27 cellular contexts compared by ENCODE assay signal in genomic region chr16:48184681-48185080, GRCh38. TPM values are rescaled to one million over a fixed set of nuclear protein-coding genes. Genes with fewer than 3 reads are reported as not detected.
DNase-seq lines count a peak whose midpoint lies in the region; ATAC-seq and TF ChIP-seq lines count a peak whose summit lies in the region.
"Had no signal": no experiment of that assay in that cellular context is flagged by ENCODE, and none has a peak within 500 bp of the region (broad histone marks: within the 10 kb centered on the region; RNA-seq: fewer than 3 reads in every experiment).

No MANE protein-coding gene starts in this region.

- H3K4me3 Mint-ChIP-seq in stimulated activated effector memory CD8-positive, alpha-beta T cell treated with anti-CD3 and anti-CD28 coated beads, Interleukin-12 subunit alpha, Interleukin-12 subunit beta, amount 100 ng/mL, for 72 hours, result no peak overlapping the region
- H3K4me3 Mint-ChIP-seq: CD4-positive, alpha-beta memory T cell had no signal

- no peak for TF ChIP-seq CTCF in RWPE1 (conservative IDR thresholded peaks at IDR 0.05; ENCODE audit: low read depth)
- TF ChIP-seq CTCF in stomach (IDR thresholded peaks at IDR 0.05), result no peak

- DNase-seq in NCI-H82 (lab: John Stamatoyannopoulos, UW) (peak; percentile 24), NCI-H82 treated with DMSO at 0.1 percent for 48 hours (lab: John Stamatoyannopoulos, UW; ENCODE audit: unreplicated experiment) (no peak), RWPE1 (ENCODE audit: low spot score) (peak; percentile 27), RKO (ENCODE audit: low spot score) (no peak), stomach (no peak), NCI-H2227 treated with DMSO at 0.1 percent for 48 hours (lab: John Stamatoyannopoulos, UW) (no peak)
- DNase-seq in stimulated activated effector memory CD8-positive, alpha-beta T cell treated with anti-CD3 and anti-CD28 coated beads, Interleukin-12 subunit alpha, Interleukin-12 subunit beta, amount 100 ng/mL, for 72 hours (ENCODE audit: low spot score in 2 of 2), result no peak
- DNase-seq: ACHN; Caco-2; CD4-positive, alpha-beta memory T cell; DMS 273 treated with DMSO at 0.1 percent for 48 hours; DND-41; GOT3; HCEC 1CT; IMR-90; NCI-H1417; NCI-H187; NCI-H69; PC-9 had no signal

- TF ChIP-seq POLR2A in stomach (IDR thresholded peaks at IDR 0.05), result no peak

- POLR2A ChIA-PET in RWPE1 (lab: Yijun Ruan, JAX; ENCODE audit: low non-redundant PET), result no interaction called here

- no peaks in the 10 kb centered on the region for H3K36me3 ChIP-seq in stomach
- H3K36me3 ChIP-seq: BLaER1 treated with 17β-estradiol and CSF1 and Interleukin-3, amounts not matched to agents 10 nM and 100 nM had no signal

- no peaks in the 10 kb centered on the region for H3K9me3 ChIP-seq in stomach
- H3K9me3 ChIP-seq: Caco-2 had no signal

- no peaks in the 10 kb centered on the region for H3K4me1 ChIP-seq in stomach
- H3K4me1 ChIP-seq: Caco-2 had no signal

- ATAC-seq in esophagus mucosa, result peak; percentile 71
- peak; percentile 27 for ATAC-seq in stimulated activated effector memory CD8-positive, alpha-beta T cell treated with anti-CD3 and anti-CD28 coated beads, Interleukin-12 subunit alpha, Interleukin-12 subunit beta, amount 100 ng/mL, for 72 hours

- no peaks in the 10 kb centered on the region for H3K36me3 Mint-ChIP-seq in stimulated activated effector memory CD8-positive, alpha-beta T cell treated with anti-CD3 and anti-CD28 coated beads, Interleukin-12 subunit alpha, Interleukin-12 subunit beta, amount 100 ng/mL, for 72 hours
- H3K36me3 Mint-ChIP-seq: CD4-positive, alpha-beta memory T cell had no signal

- WGBS in stomach, 5 donors, result 77 to 89% (median 87%) methylated on average over 6 of the region's 6 CpGs

- H3K27ac ChIP-seq in RWPE1, result no peak overlapping the region
- no peak overlapping the region for H3K27ac ChIP-seq in stomach
- H3K27ac ChIP-seq: 22Rv1; BLaER1 treated with 17β-estradiol and CSF1 and Interleukin-3, amounts not matched to agents 10 nM and 100 nM; KMS-11; PC-9 had no signal

- TF ChIP-seq EP300 in stomach (IDR thresholded peaks at IDR 0.05), result no peak

- H3K27ac Mint-ChIP-seq in stimulated activated effector memory CD8-positive, alpha-beta T cell treated with anti-CD3 and anti-CD28 coated beads, Interleukin-12 subunit alpha, Interleukin-12 subunit beta, amount 100 ng/mL, for 72 hours, result no peak overlapping the region
- H3K27ac Mint-ChIP-seq: CD4-positive, alpha-beta memory T cell had no signal

- no peak overlapping the region for H3K4me3 ChIP-seq in stomach
- H3K4me3 ChIP-seq: BLaER1 treated with 17β-estradiol and CSF1 and Interleukin-3, amounts not matched to agents 10 nM and 100 nM; PC-9 had no signal

- no peaks in the 10 kb centered on the region for H3K27me3 ChIP-seq in stomach
- H3K27me3 ChIP-seq: BLaER1 treated with 17β-estradiol and CSF1 and Interleukin-3, amounts not matched to agents 10 nM and 100 nM had no signal

- intact Hi-C loops in stomach (cut with DNase I; ENCODE audit: low total_unique reads), result no loop called here

- H3K4me1 Mint-ChIP-seq in stimulated activated effector memory CD8-positive, alpha-beta T cell treated with anti-CD3 and anti-CD28 coated beads, Interleukin-12 subunit alpha, Interleukin-12 subunit beta, amount 100 ng/mL, for 72 hours, result peaks cover 9% of the 10 kb centered on the region

- CTCF ChIA-PET in RWPE1 (lab: Yijun Ruan, JAX), result interaction anchor here (1.1 to 1.5 kb wide), 2 partner anchors 20 to 446 kb away, joined by 4 read pairs; no protein-coding TSS in a partner anchor

- H3K9me3 Mint-ChIP-seq in stimulated activated effector memory CD8-positive, alpha-beta T cell treated with anti-CD3 and anti-CD28 coated beads, Interleukin-12 subunit alpha, Interleukin-12 subunit beta, amount 100 ng/mL, for 72 hours, result no peaks in the 10 kb centered on the region
- H3K9me3 Mint-ChIP-seq: CD4-positive, alpha-beta memory T cell had no signal

RNA-seq across cellular contexts. Expression of gene ABCC12, which starts 28.9 kb away (rescaled TPM):
- total RNA-seq in esophagus mucosa (not detected), stomach (under 1 TPM in 1 of 5 donors, not detected in 4; 0.18 TPM)
- polyA plus RNA-seq in stomach, result under 1 TPM in 1 of 3 donors, not detected in 2; 0.13 TPM
- total RNA-seq: Caco-2; CD4-positive, alpha-beta memory T cell; G401; HT1080; NCI-H460; PC-9; SK-MEL-5 had no signal
- polyA plus RNA-seq: CD4-positive, alpha-beta memory T cell; IMR-90 had no signal

RNA-seq across cellular contexts. Expression of gene LONP2, which starts 59.4 kb away (rescaled TPM):
- 36.2 TPM for total RNA-seq in esophagus mucosa
- 100 to 1,000 TPM in 1 of 5 donors, 10 to 100 TPM in 4; 24.6 to 140 (median 37.3) TPM for total RNA-seq in stomach
- polyA plus RNA-seq in stomach, result 10 to 100 TPM; 13.0 to 23.0 (median 13.9) TPM

Comparison
In these comparisons a context has a peak if more than half of its experiments do, and no peak if none do; other contexts are left out.
1. DNase-seq: peak in NCI-H82 (single experiment) and RWPE1 (single experiment); none in NCI-H82 treated with DMSO at 0.1 percent for 48 hours (single experiment), stimulated activated effector memory CD8-positive, alpha-beta T cell treated with anti-CD3 and anti-CD28 coated beads, Interleukin-12 subunit alpha, Interleukin-12 subunit beta, amount 100 ng/mL, for 72 hours (0 of 2), RKO (single experiment), stomach (single experiment) and NCI-H2227 treated with DMSO at 0.1 percent for 48 hours (single experiment).